Comparison of ENCODE assay signal across 9 cellular contexts in genomic region chr19:47610902-47611301, GRCh38. TPM values are rescaled to one million over a fixed set of nuclear protein-coding genes. Genes with fewer than 3 reads are reported as not detected.
DNase-seq lines count a peak whose midpoint lies in the region; ATAC-seq lines count a peak whose summit lies in the region.
"Had no signal": no experiment of that assay in that cellular context is flagged by ENCODE, and none has a peak within 500 bp of the region (broad histone marks: within the 10 kb centered on the region; RNA-seq: fewer than 3 reads in every experiment).

No MANE protein-coding gene starts in this region.

- no peaks in the 10 kb centered on the region for H3K9me3 Mint-ChIP-seq in T-helper 1 cell treated with Interleukin-12 subunit alpha and Interleukin-12 subunit beta and Interleukin-4 antibody, amounts not matched to agents 30 μg/mL and 1 μg/mL, for 36 hours
- no peaks in the 10 kb centered on the region for H3K9me3 Mint-ChIP-seq in activated naive CD8-positive, alpha-beta T cell treated with anti-CD3 and anti-CD28 coated beads, Interleukin-2, amount 10 ng/mL, durations not matched to agents 7 days and 5 days

- peak overlapping the region; percentile 37 for H3K27ac ChIP-seq in subcutaneous abdominal adipose tissue (ENCODE audit: low read depth, low read length)

- peaks cover 22% of the 10 kb centered on the region for H3K4me1 Mint-ChIP-seq in T-helper 1 cell treated with Interleukin-12 subunit alpha and Interleukin-12 subunit beta and Interleukin-4 antibody, amounts not matched to agents 30 μg/mL and 1 μg/mL, for 36 hours (ENCODE audit: low read depth)
- peaks cover 30% of the 10 kb centered on the region for H3K4me1 Mint-ChIP-seq in activated naive CD8-positive, alpha-beta T cell treated with anti-CD3 and anti-CD28 coated beads, Interleukin-2, amount 10 ng/mL, durations not matched to agents 7 days and 5 days

- peaks cover 0 to 7% (median 0%) of the 10 kb centered on the region in 5 donors for H3K36me3 ChIP-seq in subcutaneous abdominal adipose tissue (ENCODE audit: control insufficient read depth in 5 of 5, insufficient read depth in 5 of 5, low read length in 5 of 5)

- peak overlapping the region; percentile 56 to 86 (median 80) for H3K9ac ChIP-seq in subcutaneous abdominal adipose tissue (ENCODE audit: low read length in 5 of 5)

- H3K27me3 Mint-ChIP-seq in T-helper 1 cell treated with Interleukin-12 subunit alpha and Interleukin-12 subunit beta and Interleukin-4 antibody, amounts not matched to agents 30 μg/mL and 1 μg/mL, for 36 hours (ENCODE audit: low read depth): no peaks in the 10 kb centered on the region
- no peaks in the 10 kb centered on the region for H3K27me3 Mint-ChIP-seq in activated naive CD8-positive, alpha-beta T cell treated with anti-CD3 and anti-CD28 coated beads, Interleukin-2, amount 10 ng/mL, durations not matched to agents 7 days and 5 days

- DNase-seq in T-helper 1 cell: no peak
- DNase-seq in activated naive CD8-positive, alpha-beta T cell treated with anti-CD3 and anti-CD28 coated beads, Interleukin-2, amount 10 ng/mL, durations not matched to agents 7 days and 5 days: no peak
- peak; percentile 26 for DNase-seq in kidney tubule cell (ENCODE audit: low spot score)
- no peak for DNase-seq in occipital lobe (lab: John Stamatoyannopoulos, UW)
- no peak for DNase-seq in AG20443 (ENCODE audit: low spot score)
- no peak for DNase-seq in NCI-H2107 (lab: John Stamatoyannopoulos, UW)
- DNase-seq: NCI-H524 had no signal

- H3K4me3 Mint-ChIP-seq in T-helper 1 cell treated with Interleukin-12 subunit alpha and Interleukin-12 subunit beta and Interleukin-4 antibody, amounts not matched to agents 30 μg/mL and 1 μg/mL, for 36 hours: peak overlapping the region; percentile 67
- peak overlapping the region; percentile 85 for H3K4me3 Mint-ChIP-seq in activated naive CD8-positive, alpha-beta T cell treated with anti-CD3 and anti-CD28 coated beads, Interleukin-2, amount 10 ng/mL, durations not matched to agents 7 days and 5 days

- ATAC-seq in activated naive CD8-positive, alpha-beta T cell treated with anti-CD3 and anti-CD28 coated beads, Interleukin-2, amount 10 ng/mL, durations not matched to agents 7 days and 5 days (ENCODE audit: low read depth): no peak

- no peaks in the 10 kb centered on the region for H3K27me3 ChIP-seq in subcutaneous abdominal adipose tissue (ENCODE audit: control insufficient read depth in 5 of 5, insufficient read depth in 4 of 5, low read length in 5 of 5)

- POLR2A ChIA-PET in activated naive CD8-positive, alpha-beta T cell treated with anti-CD3 and anti-CD28 coated beads, Interleukin-2, amount 10 ng/mL, durations not matched to agents 7 days and 5 days (lab: Charles Lee): interaction anchor here (0.6 to 2.7 kb wide), 7 partner anchors 11 to 183 kb away, joined by 3 to 33 read pairs (median 5); partner anchors contain the start of genes KPTN and NAPA

- H3K36me3 Mint-ChIP-seq in T-helper 1 cell treated with Interleukin-12 subunit alpha and Interleukin-12 subunit beta and Interleukin-4 antibody, amounts not matched to agents 30 μg/mL and 1 μg/mL, for 36 hours (ENCODE audit: low read depth): peaks cover 13% of the 10 kb centered on the region
- peaks cover 9% of the 10 kb centered on the region for H3K36me3 Mint-ChIP-seq in activated naive CD8-positive, alpha-beta T cell treated with anti-CD3 and anti-CD28 coated beads, Interleukin-2, amount 10 ng/mL, durations not matched to agents 7 days and 5 days

- peak overlapping the region; percentile 67 for H3K27ac Mint-ChIP-seq in T-helper 1 cell treated with Interleukin-12 subunit alpha and Interleukin-12 subunit beta and Interleukin-4 antibody, amounts not matched to agents 30 μg/mL and 1 μg/mL, for 36 hours
- peak overlapping the region; percentile 81 for H3K27ac Mint-ChIP-seq in activated naive CD8-positive, alpha-beta T cell treated with anti-CD3 and anti-CD28 coated beads, Interleukin-2, amount 10 ng/mL, durations not matched to agents 7 days and 5 days

- peaks cover 2 to 43% (median 41%) of the 10 kb centered on the region in 5 donors for H3K4me1 ChIP-seq in subcutaneous abdominal adipose tissue (ENCODE audit: control insufficient read depth in 5 of 5, insufficient read depth in 5 of 5, low read length in 5 of 5)

- H3K9me3 ChIP-seq in subcutaneous abdominal adipose tissue (ENCODE audit: control insufficient read depth in 5 of 5, low read length in 5 of 5): no peaks in the 10 kb centered on the region

- H3K4me3 ChIP-seq in subcutaneous abdominal adipose tissue (ENCODE audit: low read depth in 1 of 5, low read length in 5 of 5): peak overlapping the region; percentile 41 to 98 (median 70)

RNA-seq across cellular contexts. Expression of gene BICRA, which starts 2.0 kb away (rescaled TPM):
- 10 to 100 TPM; 22.6 to 28.4 TPM for total RNA-seq in activated naive CD8-positive, alpha-beta T cell treated with anti-CD3 and anti-CD28 coated beads, Interleukin-2, amount 10 ng/mL, durations not matched to agents 7 days and 5 days
- total RNA-seq in occipital lobe: 9.8 TPM

RNA-seq across cellular contexts. Expression of gene ZNF541, which starts 38.0 kb away (rescaled TPM):
- total RNA-seq in activated naive CD8-positive, alpha-beta T cell treated with anti-CD3 and anti-CD28 coated beads, Interleukin-2, amount 10 ng/mL, durations not matched to agents 7 days and 5 days: 1 to 10 TPM in 1 of 2 experiments, under 1 TPM in 1; 0.30 to 1.2 TPM
- not detected for total RNA-seq in occipital lobe
